Comparison of ENCODE assay signal across 17 cellular contexts in the genomic region with DNA sequence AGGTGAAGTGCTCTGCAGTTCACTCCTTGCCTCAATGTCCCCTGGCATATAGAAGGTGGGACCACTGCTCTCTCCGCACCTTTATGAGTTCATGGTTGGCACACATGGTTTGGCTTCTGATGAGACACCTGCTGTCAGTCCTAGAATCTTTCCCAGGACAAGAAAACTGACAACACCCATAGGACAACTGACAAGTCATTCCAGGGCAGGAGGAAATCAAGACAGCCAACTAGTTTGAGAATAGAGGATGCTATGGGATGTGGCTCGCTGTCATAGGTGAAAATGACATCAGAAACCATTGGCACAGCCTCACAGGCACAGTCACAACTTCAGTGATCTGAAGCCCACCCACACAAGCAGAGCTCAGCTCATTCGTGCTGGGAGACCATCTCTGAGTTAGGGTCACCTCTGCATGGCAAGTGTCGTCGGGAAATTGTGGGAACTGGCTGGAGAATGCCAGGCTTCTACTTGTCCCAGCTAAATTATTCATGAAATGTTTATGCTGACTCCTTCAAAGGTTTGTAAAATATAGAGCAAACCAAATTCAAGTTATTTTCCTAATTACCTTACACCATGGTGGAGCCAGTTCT.
DNase-seq lines count a peak whose midpoint lies in the region; ATAC-seq and TF ChIP-seq lines count a peak whose summit lies in the region.
"Had no signal": no experiment of that assay in that cellular context is flagged by ENCODE, and none has a peak within 500 bp of the region (broad histone marks: within the 10 kb centered on the region; RNA-seq: fewer than 3 reads in every experiment).

No MANE protein-coding gene starts in this region.

- TF ChIP-seq CTCF in endodermal cell (conservative IDR thresholded peaks at IDR 0.05) (no peak), osteocyte (IDR thresholded peaks at IDR 0.05) (no peak)

- H3K9me3 Mint-ChIP-seq in endodermal cell (peaks cover 2% of the 10 kb centered on the region), osteocyte (ENCODE audit: unreplicated experiment) (no peaks in the 10 kb centered on the region)
- H3K9me3 Mint-ChIP-seq in activated T-helper 1 cell treated with anti-CD3 and anti-CD28 coated beads, Interleukin-12 subunit alpha, Interleukin-12 subunit beta, Interleukin-2, Interleukin-4 antibody, amounts not matched to agents 30 ng/mL and 10 ng/mL and 1 ng/mL, durations not matched to agents 14 hours and 24 hours and 36 hours: no peaks in the 10 kb centered on the region
- H3K9me3 Mint-ChIP-seq: CD8-positive, alpha-beta T cell had no signal

- 90 to 95% methylated on average over 2 to 5 of the region's 5 CpGs for WGBS in endodermal cell (ENCODE audit: insufficient coverage in 1 of 2, insufficient read length in 1 of 2), 2 experiments

- H3K4me3 Mint-ChIP-seq in endodermal cell: no peak overlapping the region
- H3K4me3 Mint-ChIP-seq in osteocyte (ENCODE audit: unreplicated experiment): no peak overlapping the region
- H3K4me3 Mint-ChIP-seq in activated T-helper 1 cell treated with anti-CD3 and anti-CD28 coated beads, Interleukin-12 subunit alpha, Interleukin-12 subunit beta, Interleukin-2, Interleukin-4 antibody, amounts not matched to agents 30 ng/mL and 10 ng/mL and 1 ng/mL, durations not matched to agents 14 hours and 24 hours and 36 hours: no peak overlapping the region
- H3K4me3 Mint-ChIP-seq: B cell; CD8-positive, alpha-beta T cell had no signal

- H3K36me3 Mint-ChIP-seq in endodermal cell (ENCODE audit: low read depth): no peaks in the 10 kb centered on the region
- H3K36me3 Mint-ChIP-seq in osteocyte (ENCODE audit: unreplicated experiment): no peaks in the 10 kb centered on the region
- H3K36me3 Mint-ChIP-seq in activated T-helper 1 cell treated with anti-CD3 and anti-CD28 coated beads, Interleukin-12 subunit alpha, Interleukin-12 subunit beta, Interleukin-2, Interleukin-4 antibody, amounts not matched to agents 30 ng/mL and 10 ng/mL and 1 ng/mL, durations not matched to agents 14 hours and 24 hours and 36 hours (ENCODE audit: low read depth): no peaks in the 10 kb centered on the region
- H3K36me3 Mint-ChIP-seq: CD8-positive, alpha-beta T cell had no signal

- peaks cover 17% of the 10 kb centered on the region for H3K4me1 Mint-ChIP-seq in endodermal cell
- H3K4me1 Mint-ChIP-seq in osteocyte (ENCODE audit: unreplicated experiment): no peaks in the 10 kb centered on the region
- peaks cover 17% of the 10 kb centered on the region for H3K4me1 Mint-ChIP-seq in activated T-helper 1 cell treated with anti-CD3 and anti-CD28 coated beads, Interleukin-12 subunit alpha, Interleukin-12 subunit beta, Interleukin-2, Interleukin-4 antibody, amounts not matched to agents 30 ng/mL and 10 ng/mL and 1 ng/mL, durations not matched to agents 14 hours and 24 hours and 36 hours (ENCODE audit: low read depth)
- H3K4me1 Mint-ChIP-seq: B cell had no signal

- H3K9ac ChIP-seq in endodermal cell (ENCODE audit: extremely low read depth, low read length, poor library complexity, severe bottlenecking): no peak overlapping the region
- H3K9ac ChIP-seq: BLaER1 treated with 17β-estradiol and CSF1 and Interleukin-3, amounts not matched to agents 10 nM and 100 nM had no signal

- no peak overlapping the region for H3K27ac ChIP-seq in endodermal cell (ENCODE audit: low read depth, low read length)
- H3K27ac ChIP-seq: BLaER1 treated with 17β-estradiol and CSF1 and Interleukin-3, amounts not matched to agents 10 nM and 100 nM had no signal

- H3K9me3 ChIP-seq in endodermal cell (ENCODE audit: control insufficient read depth, low read length): no peaks in the 10 kb centered on the region

- H3K36me3 ChIP-seq in endodermal cell (ENCODE audit: control insufficient read depth, insufficient read depth, low read length): no peaks in the 10 kb centered on the region
- H3K36me3 ChIP-seq: BLaER1 treated with 17β-estradiol and CSF1 and Interleukin-3, amounts not matched to agents 10 nM and 100 nM had no signal

- H3K27me3 ChIP-seq in endodermal cell (ENCODE audit: control insufficient read depth, insufficient read depth, low read length, poor library complexity, severe bottlenecking): no peaks in the 10 kb centered on the region
- H3K27me3 ChIP-seq: BLaER1 treated with 17β-estradiol and CSF1 and Interleukin-3, amounts not matched to agents 10 nM and 100 nM had no signal

- no peak overlapping the region for H3K4me3 ChIP-seq in endodermal cell (ENCODE audit: low read length)
- H3K4me3 ChIP-seq: BLaER1 treated with 17β-estradiol and CSF1 and Interleukin-3, amounts not matched to agents 10 nM and 100 nM; GM12878 had no signal

- intact Hi-C loops in cardiac septum (cut with DNase I): no loop called here
- intact Hi-C loops in left cardiac atrium (cut with DNase I): no loop called here
- intact Hi-C loops in activated T-helper 1 cell treated with anti-CD3 and anti-CD28 coated beads, Interleukin-12 subunit alpha, Interleukin-12 subunit beta, Interleukin-2, Interleukin-4 antibody, amounts not matched to agents 30 ng/mL and 10 ng/mL and 1 ng/mL, durations not matched to agents 14 hours and 24 hours and 36 hours (cut with micrococcal nuclease): no loop called here

- H3K4me1 ChIP-seq in endodermal cell (ENCODE audit: control insufficient read depth, insufficient read depth, low read length): no peaks in the 10 kb centered on the region
- H3K4me1 ChIP-seq: BLaER1 treated with 17β-estradiol and CSF1 and Interleukin-3, amounts not matched to agents 10 nM and 100 nM had no signal

- DNase-seq in cardiac septum (ENCODE audit: low spot score) (peak; percentile 55), left cardiac atrium (no peak), endodermal cell (peak; percentile 10), osteocyte (ENCODE audit: extremely low spot score, unreplicated experiment) (peak; percentile 40), mucosa of gallbladder (ENCODE audit: low spot score) (no peak)
- no peak for DNase-seq in activated T-helper 1 cell treated with anti-CD3 and anti-CD28 coated beads, Interleukin-12 subunit alpha, Interleukin-12 subunit beta, Interleukin-2, Interleukin-4 antibody, amounts not matched to agents 30 ng/mL and 10 ng/mL and 1 ng/mL, durations not matched to agents 14 hours and 24 hours and 36 hours (ENCODE audit: low spot score)
- DNase-seq: Calu3, DMS 273 treated with DMSO at 0.1 percent for 48 hours, DND-41, EL, GOT3, H7 had no signal

- H3K27ac Mint-ChIP-seq in endodermal cell (no peak overlapping the region), osteocyte (ENCODE audit: unreplicated experiment) (no peak overlapping the region)
- H3K27ac Mint-ChIP-seq in activated T-helper 1 cell treated with anti-CD3 and anti-CD28 coated beads, Interleukin-12 subunit alpha, Interleukin-12 subunit beta, Interleukin-2, Interleukin-4 antibody, amounts not matched to agents 30 ng/mL and 10 ng/mL and 1 ng/mL, durations not matched to agents 14 hours and 24 hours and 36 hours: no peak overlapping the region
- H3K27ac Mint-ChIP-seq: B cell; CD8-positive, alpha-beta T cell had no signal

- ATAC-seq in left cardiac atrium: no peak
- no peak for ATAC-seq in HG03432 (IDR thresholded peaks at IDR 0.05; ENCODE audit: unreplicated experiment)
- ATAC-seq: CD8-positive, alpha-beta T cell; GM12878 had no signal

- no peaks in the 10 kb centered on the region for H3K27me3 Mint-ChIP-seq in endodermal cell (ENCODE audit: insufficient read depth)
- no peaks in the 10 kb centered on the region for H3K27me3 Mint-ChIP-seq in osteocyte (ENCODE audit: unreplicated experiment)
- peaks cover 29% of the 10 kb centered on the region for H3K27me3 Mint-ChIP-seq in activated T-helper 1 cell treated with anti-CD3 and anti-CD28 coated beads, Interleukin-12 subunit alpha, Interleukin-12 subunit beta, Interleukin-2, Interleukin-4 antibody, amounts not matched to agents 30 ng/mL and 10 ng/mL and 1 ng/mL, durations not matched to agents 14 hours and 24 hours and 36 hours (ENCODE audit: insufficient read depth)

Comparison
In these comparisons a context has a peak if more than half of its experiments do, and no peak if none do; other contexts are left out.
1. DNase-seq: peak in cardiac septum (single experiment), endodermal cell (single experiment) and osteocyte (single experiment); none in left cardiac atrium (single experiment), mucosa of gallbladder (single experiment) and activated T-helper 1 cell treated with anti-CD3 and anti-CD28 coated beads, Interleukin-12 subunit alpha, Interleukin-12 subunit beta, Interleukin-2, Interleukin-4 antibody, amounts not matched to agents 30 ng/mL and 10 ng/mL and 1 ng/mL, durations not matched to agents 14 hours and 24 hours and 36 hours (single experiment).